21 cellular contexts compared by ENCODE assay signal in genomic region chr11:69238562-69239319, GRCh38. TPM values are rescaled to one million over a fixed set of nuclear protein-coding genes. Genes with fewer than 3 reads are reported as not detected.
A peak's percentile ranks its signal among the peaks of the same experiment; 100 is the strongest.
DNase-seq lines count a peak whose midpoint lies in the region; ATAC-seq and TF ChIP-seq lines count a peak whose summit lies in the region.
"Had no signal": no experiment of that assay in that cellular context is flagged by ENCODE, and none has a peak within 500 bp of the region (broad histone marks: within the 10 kb centered on the region; RNA-seq: fewer than 3 reads in every experiment).

No MANE protein-coding gene starts in this region.

- no peak for ATAC-seq in CD8-positive, alpha-beta T cell
- ATAC-seq: gastrocnemius medialis; naive thymus-derived CD8-positive, alpha-beta T cell had no signal

- peak overlapping the region; percentile 55 for H3K4me3 Mint-ChIP-seq in activated T-helper 1 cell treated with anti-CD3 and anti-CD28 coated beads, Interleukin-12 subunit alpha, Interleukin-12 subunit beta, Interleukin-2, Interleukin-4 antibody, amounts not matched to agents 30 ng/mL and 10 ng/mL and 1 ng/mL, durations not matched to agents 14 hours and 24 hours and 36 hours
- H3K4me3 Mint-ChIP-seq in nephron = no peak overlapping the region
- no peak overlapping the region for H3K4me3 Mint-ChIP-seq in CD8-positive, alpha-beta T cell
- H3K4me3 Mint-ChIP-seq: naive thymus-derived CD8-positive, alpha-beta T cell had no signal

- no peak overlapping the region for H3K4me3 ChIP-seq in CD8-positive, alpha-beta T cell (ENCODE audit: low read depth, low read length)
- H3K4me3 ChIP-seq: BLaER1 treated with 17β-estradiol and CSF1 and Interleukin-3, amounts not matched to agents 10 nM and 100 nM; cardiac muscle cell; gastrocnemius medialis; testis had no signal

- no peak overlapping the region for H3K27ac ChIP-seq in CD8-positive, alpha-beta T cell (ENCODE audit: low read depth, low read length)
- H3K27ac ChIP-seq: BLaER1 treated with 17β-estradiol and CSF1 and Interleukin-3, amounts not matched to agents 10 nM and 100 nM; cardiac muscle cell; gastrocnemius medialis; parathyroid adenoma; testis had no signal

- no peaks in the 10 kb centered on the region for H3K36me3 Mint-ChIP-seq in activated T-helper 1 cell treated with anti-CD3 and anti-CD28 coated beads, Interleukin-12 subunit alpha, Interleukin-12 subunit beta, Interleukin-2, Interleukin-4 antibody, amounts not matched to agents 30 ng/mL and 10 ng/mL and 1 ng/mL, durations not matched to agents 14 hours and 24 hours and 36 hours (ENCODE audit: low read depth)
- H3K36me3 Mint-ChIP-seq in nephron (ENCODE audit: low read depth) = no peaks in the 10 kb centered on the region
- H3K36me3 Mint-ChIP-seq in CD8-positive, alpha-beta T cell = no peaks in the 10 kb centered on the region
- H3K36me3 Mint-ChIP-seq: naive thymus-derived CD8-positive, alpha-beta T cell had no signal

- peaks cover 12% of the 10 kb centered on the region for H3K4me1 ChIP-seq in CD8-positive, alpha-beta T cell (ENCODE audit: insufficient read depth, low read length)
- H3K4me1 ChIP-seq: gastrocnemius medialis, parathyroid adenoma, testis had no signal

- peaks cover 9% of the 10 kb centered on the region for H3K9me3 Mint-ChIP-seq in activated T-helper 1 cell treated with anti-CD3 and anti-CD28 coated beads, Interleukin-12 subunit alpha, Interleukin-12 subunit beta, Interleukin-2, Interleukin-4 antibody, amounts not matched to agents 30 ng/mL and 10 ng/mL and 1 ng/mL, durations not matched to agents 14 hours and 24 hours and 36 hours
- peaks cover 3% of the 10 kb centered on the region for H3K9me3 Mint-ChIP-seq in nephron
- H3K9me3 Mint-ChIP-seq in CD8-positive, alpha-beta T cell = no peaks in the 10 kb centered on the region

- intact Hi-C loops in activated T-helper 1 cell treated with anti-CD3 and anti-CD28 coated beads, Interleukin-12 subunit alpha, Interleukin-12 subunit beta, Interleukin-2, Interleukin-4 antibody, amounts not matched to agents 30 ng/mL and 10 ng/mL and 1 ng/mL, durations not matched to agents 14 hours and 24 hours and 36 hours (cut with micrococcal nuclease) = loop anchor here (1.0 to 5.0 kb wide), 12 partner anchors 25 to 964 kb away; partner anchors contain the start of genes FADD and LTO1
- intact Hi-C loops in CD8-positive, alpha-beta T cell (cut with DNase I, micrococcal nuclease) = no loop called here

- no peaks in the 10 kb centered on the region for H3K36me3 ChIP-seq in CD8-positive, alpha-beta T cell (ENCODE audit: insufficient read depth, low read length)
- H3K36me3 ChIP-seq: BLaER1 treated with 17β-estradiol and CSF1 and Interleukin-3, amounts not matched to agents 10 nM and 100 nM; cardiac muscle cell; gastrocnemius medialis had no signal

- peaks cover 6% of the 10 kb centered on the region for H3K27me3 Mint-ChIP-seq in activated T-helper 1 cell treated with anti-CD3 and anti-CD28 coated beads, Interleukin-12 subunit alpha, Interleukin-12 subunit beta, Interleukin-2, Interleukin-4 antibody, amounts not matched to agents 30 ng/mL and 10 ng/mL and 1 ng/mL, durations not matched to agents 14 hours and 24 hours and 36 hours (ENCODE audit: insufficient read depth)
- peaks cover 17% of the 10 kb centered on the region for H3K27me3 Mint-ChIP-seq in nephron (ENCODE audit: low read depth)
- peaks cover 3% of the 10 kb centered on the region for H3K27me3 Mint-ChIP-seq in CD8-positive, alpha-beta T cell (ENCODE audit: low read depth)

- H3K27me3 ChIP-seq in CD8-positive, alpha-beta T cell (ENCODE audit: insufficient read depth, low read length) = no peaks in the 10 kb centered on the region
- H3K27me3 ChIP-seq: BLaER1 treated with 17β-estradiol and CSF1 and Interleukin-3, amounts not matched to agents 10 nM and 100 nM; testis had no signal

- DNase-seq in activated CD4-positive, alpha-beta T cell treated with anti-CD3 and anti-CD28 coated beads, Interleukin-2, amount 50 U/mL, for 48 hours = peak; percentile 16 to 24
- no peak for DNase-seq in activated CD4-positive, alpha-beta T cell treated with anti-CD3 and anti-CD28 coated beads, Interleukin-2, amount 50 U/mL, for 1 hour
- DNase-seq in GM10248 (ENCODE audit: extremely low spot score) (peak; percentile 44), medulla oblongata (ENCODE audit: extremely low spot score) (no peak)
- no peak for DNase-seq in activated T-helper 1 cell treated with anti-CD3 and anti-CD28 coated beads, Interleukin-12 subunit alpha, Interleukin-12 subunit beta, Interleukin-2, Interleukin-4 antibody, amounts not matched to agents 30 ng/mL and 10 ng/mL and 1 ng/mL, durations not matched to agents 14 hours and 24 hours and 36 hours (ENCODE audit: low spot score)
- DNase-seq in activated effector memory CD4-positive, alpha-beta T cell treated with Interleukin-2 at 50 U/mL for 16 hours = no peak
- DNase-seq in CD8-positive, alpha-beta T cell = no peak
- DNase-seq: gastrocnemius medialis; kidney; mesendoderm; MM.1S; naive thymus-derived CD8-positive, alpha-beta T cell; NCI-H1694; NCI-H748 treated with DMSO at 0.1 percent for 48 hours; OCI-M1; SHP77 had no signal

- H3K9me3 ChIP-seq in CD8-positive, alpha-beta T cell (ENCODE audit: low read length) = no peaks in the 10 kb centered on the region
- H3K9me3 ChIP-seq: gastrocnemius medialis, testis had no signal

- no peak for TF ChIP-seq CTCF in GM10248 (IDR thresholded peaks at IDR 0.05; ENCODE audit: control extremely low read depth, extremely low read depth, low read depth, missing control alignments)
- no peak for TF ChIP-seq CTCF in nephron (IDR thresholded peaks at IDR 0.05; ENCODE audit: unreplicated experiment in 3 of 3)
- TF ChIP-seq CTCF in CD8-positive, alpha-beta T cell (IDR thresholded peaks at IDR 0.05) = no peak

- H3K27ac Mint-ChIP-seq in activated T-helper 1 cell treated with anti-CD3 and anti-CD28 coated beads, Interleukin-12 subunit alpha, Interleukin-12 subunit beta, Interleukin-2, Interleukin-4 antibody, amounts not matched to agents 30 ng/mL and 10 ng/mL and 1 ng/mL, durations not matched to agents 14 hours and 24 hours and 36 hours = peak overlapping the region; percentile 94
- peak overlapping the region in 2 of 3 experiments; percentile 0 to 44 for H3K27ac Mint-ChIP-seq in nephron
- H3K27ac Mint-ChIP-seq in CD8-positive, alpha-beta T cell = no peak overlapping the region
- H3K27ac Mint-ChIP-seq: naive thymus-derived CD8-positive, alpha-beta T cell had no signal

- POLR2A ChIA-PET in GM10248 (lab: Yijun Ruan, JAX) = no interaction called here
- POLR2A ChIA-PET in CD8-positive, alpha-beta T cell (lab: Charles Lee) = no interaction called here

- H3K4me1 Mint-ChIP-seq in activated T-helper 1 cell treated with anti-CD3 and anti-CD28 coated beads, Interleukin-12 subunit alpha, Interleukin-12 subunit beta, Interleukin-2, Interleukin-4 antibody, amounts not matched to agents 30 ng/mL and 10 ng/mL and 1 ng/mL, durations not matched to agents 14 hours and 24 hours and 36 hours (ENCODE audit: low read depth) = peaks cover 34% of the 10 kb centered on the region
- H3K4me1 Mint-ChIP-seq in nephron = peaks cover 13% of the 10 kb centered on the region
- H3K4me1 Mint-ChIP-seq in CD8-positive, alpha-beta T cell (ENCODE audit: low read depth) = peaks cover 15% of the 10 kb centered on the region

- CTCF ChIA-PET in GM10248 (lab: Yijun Ruan, JAX) = interaction anchor here (0.8 to 2.1 kb wide), 4 partner anchors 9 to 137 kb away, joined by 3 to 6 read pairs (median 3); no protein-coding TSS in a partner anchor
- CTCF ChIA-PET in CD8-positive, alpha-beta T cell (lab: Charles Lee) = no interaction called here

RNA-seq across cellular contexts. Expression of gene MYEOV, which starts 55.2 kb away (rescaled TPM):
- 0.93 and 1.9 TPM in 2 replicates for total RNA-seq in activated T-helper 1 cell treated with anti-CD3 and anti-CD28 coated beads, Interleukin-12 subunit alpha, Interleukin-12 subunit beta, Interleukin-2, Interleukin-4 antibody, amounts not matched to agents 30 ng/mL and 10 ng/mL and 1 ng/mL, durations not matched to agents 14 hours and 24 hours and 36 hours
- under 1 TPM in 1 of 2 experiments, not detected in 1; 0.57 TPM for total RNA-seq in CD8-positive, alpha-beta T cell
- total RNA-seq: naive thymus-derived CD8-positive, alpha-beta T cell had no signal

Comparison
In these comparisons a context has a peak if more than half of its experiments do, and no peak if none do; other contexts are left out.
1. DNase-seq: peak in activated CD4-positive, alpha-beta T cell treated with anti-CD3 and anti-CD28 coated beads, Interleukin-2, amount 50 U/mL, for 48 hours (2 of 2) and GM10248 (single experiment); none in activated CD4-positive, alpha-beta T cell treated with anti-CD3 and anti-CD28 coated beads, Interleukin-2, amount 50 U/mL, for 1 hour (single experiment), activated T-helper 1 cell treated with anti-CD3 and anti-CD28 coated beads, Interleukin-12 subunit alpha, Interleukin-12 subunit beta, Interleukin-2, Interleukin-4 antibody, amounts not matched to agents 30 ng/mL and 10 ng/mL and 1 ng/mL, durations not matched to agents 14 hours and 24 hours and 36 hours (single experiment), medulla oblongata (single experiment), activated effector memory CD4-positive, alpha-beta T cell treated with Interleukin-2 at 50 U/mL for 16 hours (single experiment) and CD8-positive, alpha-beta T cell (0 of 7).